In the genomic region with DNA sequence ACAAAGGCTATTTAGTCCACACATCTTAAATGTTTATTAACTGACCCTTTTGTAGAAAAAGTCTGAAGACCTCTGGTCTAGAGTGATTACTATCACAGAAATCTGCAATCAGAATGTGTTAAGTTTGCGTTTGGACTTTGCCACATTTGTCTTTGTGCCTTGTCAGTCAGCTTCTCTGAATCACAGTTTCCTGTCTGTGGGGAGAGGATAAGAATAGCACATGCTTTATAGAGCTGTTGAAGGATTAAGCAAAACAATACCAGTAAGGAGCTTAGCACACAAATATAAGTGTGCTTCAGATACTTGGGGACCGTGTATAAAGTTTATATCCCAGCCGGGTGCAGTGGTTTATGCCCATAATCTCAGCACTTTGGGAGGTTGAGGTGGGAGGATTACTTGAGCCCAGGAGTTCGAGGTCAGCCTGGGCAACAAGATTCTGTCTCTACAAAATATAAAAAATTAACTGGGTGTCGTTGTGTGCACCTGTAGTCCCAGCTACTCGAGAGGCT, we compare ENCODE assay signal across 8 cellular contexts.
A peak's percentile ranks its signal among the peaks of the same experiment; 100 is the strongest.
DNase-seq lines count a peak whose midpoint lies in the region; ATAC-seq, FAIRE-seq and TF ChIP-seq lines count a peak whose summit lies in the region.

No MANE protein-coding gene starts in this region.

- no peak for TF ChIP-seq CTCF in CD4-positive, alpha-beta T cell (IDR thresholded peaks at IDR 0.05)
- TF ChIP-seq CTCF in PC-3 (conservative IDR thresholded peaks at IDR 0.05; ENCODE audit: low read depth, low read length) = no peak
- TF ChIP-seq CTCF in kidney (IDR thresholded peaks at IDR 0.05; ENCODE audit: borderline replicate concordance, extremely low read depth, insufficient read depth) = no peak

- no peak for FAIRE-seq in kidney (lab: Jason Lieb, UNC)

- H3K27me3 ChIP-seq in CD4-positive, alpha-beta T cell (ENCODE audit: control insufficient read depth, insufficient read depth, low read length) = no peaks in the 10 kb centered on the region
- no peaks in the 10 kb centered on the region for H3K27me3 ChIP-seq in PC-3 (ENCODE audit: low read length)

- peak overlapping the region; percentile 70 for H2AFZ ChIP-seq in PC-3 (ENCODE audit: low read length)

- H3K36me3 Mint-ChIP-seq in CD4-positive, alpha-beta T cell (ENCODE audit: low read depth) = peaks cover 9% of the 10 kb centered on the region

- H4K20me1 ChIP-seq in PC-3 (ENCODE audit: low read length) = no peaks in the 10 kb centered on the region

- peak; percentile 86 for ATAC-seq in CD4-positive, alpha-beta T cell (ENCODE audit: poor library complexity)
- peak; percentile 75 for ATAC-seq in GM18870 (IDR thresholded peaks at IDR 0.05; ENCODE audit: unreplicated experiment)
- ATAC-seq in HG03103 (IDR thresholded peaks at IDR 0.05; ENCODE audit: low read depth, unreplicated experiment) = peak; percentile 78
- peak; percentile 90 for ATAC-seq in PC-3

- peak overlapping the region; percentile 13 for H3K27ac ChIP-seq in CD4-positive, alpha-beta T cell (ENCODE audit: low read depth, low read length)
- H3K27ac ChIP-seq in PC-3 (ENCODE audit: low read length) (peak overlapping the region; percentile 58), epithelial cell of prostate (peak overlapping the region; percentile 80), kidney (ENCODE audit: low read depth in 2 of 2, low read length in 2 of 2) (no peak overlapping the region)

- no TSS peak for BruUV-seq in PC-3 (replicated peaks; lab: Mats Ljungman, UMichigan)

- peaks cover 6% of the 10 kb centered on the region for H3K9me3 ChIP-seq in CD4-positive, alpha-beta T cell (ENCODE audit: control insufficient read depth, low read length)
- no peaks in the 10 kb centered on the region for H3K9me3 ChIP-seq in PC-3 (ENCODE audit: low read length)
- H3K9me3 ChIP-seq in kidney (ENCODE audit: control insufficient read depth in 1 of 2, low read length in 2 of 2) = no peaks in the 10 kb centered on the region

- CTCF ChIA-PET in CD4-positive, alpha-beta T cell (lab: Charles Lee) = interaction anchor here (0.8 to 1.7 kb wide), 4 partner anchors 63 to 631 kb away, joined by 3 to 5 read pairs (median 4); partner anchors contain the start of gene BTG1
- CTCF ChIA-PET in PC-3 (lab: Charles Lee) = interaction anchor here (0.7 kb wide), 1 partner anchor 161 kb away, joined by 3 read pairs; no protein-coding TSS in a partner anchor

- H3K36me3 ChIP-seq in PC-3 (ENCODE audit: low read depth, low read length) (no peaks in the 10 kb centered on the region), kidney (ENCODE audit: control insufficient read depth in 1 of 2, insufficient read depth in 2 of 2, low read length in 2 of 2) (no peaks in the 10 kb centered on the region)

- peak overlapping the region; percentile 67 for H3K4me2 ChIP-seq in PC-3 (ENCODE audit: low read length)

- H3K4me3 Mint-ChIP-seq in CD4-positive, alpha-beta T cell = peak overlapping the region; percentile 49

- H3K9me2 ChIP-seq in PC-3 (replicated peaks; ENCODE audit: low read length) = no peaks in the 10 kb centered on the region

- intact Hi-C loops in CD4-positive, alpha-beta T cell (cut with DNase I, micrococcal nuclease) = loop anchor here in 1 of 2 experiments (1.0 kb wide), 1 partner anchor 64 kb away; no protein-coding TSS in a partner anchor
- intact Hi-C loops in PC-3 (cut with micrococcal nuclease) = no loop called here
- intact Hi-C loops in kidney (cut with DNase I) = no loop called here

- no peak overlapping the region for H3K4me3 ChIP-seq in PC-3 (ENCODE audit: low read length)
- H3K4me3 ChIP-seq in kidney (ENCODE audit: low read length in 2 of 2) = no peak overlapping the region

- H3K27ac Mint-ChIP-seq in CD4-positive, alpha-beta T cell = peak overlapping the region; percentile 85

- H3K9ac ChIP-seq in PC-3 (ENCODE audit: low read length) = no peak overlapping the region
- H3K9ac ChIP-seq in kidney (ENCODE audit: low read length in 2 of 2) = no peak overlapping the region

- H3K79me2 ChIP-seq in PC-3 (ENCODE audit: low read length) = no peaks in the 10 kb centered on the region

- no peaks in the 10 kb centered on the region for H3K27me3 Mint-ChIP-seq in CD4-positive, alpha-beta T cell

- H3K9me3 Mint-ChIP-seq in CD4-positive, alpha-beta T cell = peaks cover 5% of the 10 kb centered on the region

- peak in 4 of 10 experiments; percentile 0 to 14 (median 9) for DNase-seq in CD4-positive, alpha-beta T cell
- DNase-seq in PC-3 = peak; percentile 70
- DNase-seq in epithelial cell of prostate (ENCODE audit: low read depth, low spot score) = peak; percentile 64
- peak; percentile 72 for DNase-seq in renal cortical epithelial cell (ENCODE audit: low read depth)
- no peak for DNase-seq in NCI-H2029 (lab: John Stamatoyannopoulos, UW)
- no peak for DNase-seq in kidney

- POLR2A ChIA-PET in CD4-positive, alpha-beta T cell (lab: Charles Lee) = interaction anchor here (0.6 to 5.8 kb wide), 20 partner anchors 10 to 1170 kb away, joined by 3 to 131 read pairs (median 4); partner anchors contain the start of gene BTG1
- POLR2A ChIA-PET in PC-3 (lab: Charles Lee; ENCODE audit: unreplicated experiment) = interaction anchor here (0.6 kb wide), 3 partner anchors 15 to 113 kb away, joined by 3 to 4 read pairs (median 3); partner anchors contain the start of gene BTG1

- H3K4me1 Mint-ChIP-seq in CD4-positive, alpha-beta T cell (ENCODE audit: low read depth) = peaks cover 41% of the 10 kb centered on the region

- H3K4me1 ChIP-seq in PC-3 (ENCODE audit: insufficient read depth, low read length) (peaks cover 16% of the 10 kb centered on the region), kidney (ENCODE audit: control insufficient read depth in 1 of 2, insufficient read depth in 1 of 2, low read depth in 1 of 2, low read length in 2 of 2) (no peaks in the 10 kb centered on the region)

- no peaks in the 10 kb centered on the region for H3F3A ChIP-seq in PC-3 (ENCODE audit: low read length, unreplicated experiment)

Comparison
In these comparisons a context has a peak if more than half of its experiments do, and no peak if none do; other contexts are left out.
1. DNase-seq: peak in PC-3 (single experiment), epithelial cell of prostate (single experiment) and renal cortical epithelial cell (single experiment); none in NCI-H2029 (single experiment) and kidney (single experiment).
2. H3K27ac ChIP-seq: peak in CD4-positive, alpha-beta T cell (single experiment), PC-3 (single experiment) and epithelial cell of prostate (single experiment); none in kidney (0 of 2).
3. Peak in every context shown above with its lines, with median percentiles within 50 percentile points of each other: ATAC-seq.